1 cellular context compared by ENCODE assay signal in the genomic region with DNA sequence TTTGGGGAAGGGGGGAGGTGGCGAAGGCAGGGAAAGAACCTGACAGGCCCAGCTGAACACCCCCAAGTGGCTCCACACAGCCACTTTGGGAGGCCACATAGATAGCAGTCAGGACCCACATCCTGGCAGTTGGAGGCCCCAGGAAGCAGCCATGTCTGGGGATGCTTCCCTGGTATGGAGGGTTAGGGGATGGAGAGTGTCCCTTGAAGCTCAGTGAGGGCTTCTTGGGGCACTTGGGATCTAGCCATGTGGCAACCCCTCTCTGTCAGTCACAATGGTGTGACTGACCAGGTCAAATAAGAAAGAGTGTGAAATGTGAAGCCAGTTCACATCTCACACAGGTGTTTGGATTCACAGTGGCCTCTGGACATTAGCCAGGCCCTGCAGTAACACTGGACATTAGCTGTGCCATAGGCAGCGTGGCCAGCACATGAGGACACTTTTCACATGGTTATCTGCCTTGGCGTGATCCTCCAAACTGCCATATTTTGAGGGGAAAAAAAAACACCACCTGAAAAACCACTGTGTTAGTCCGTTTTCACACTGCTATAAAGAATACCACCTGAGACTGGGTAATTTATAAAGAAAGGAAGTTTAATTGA.
TF ChIP-seq lines count a peak whose summit lies in the region.

No MANE protein-coding gene starts in this region.

TF ChIP-seq in IMR-90, 13 proteins besides CTCF, POLR2A, EP300 and RAD21:
- no peak for TF ChIP-seq MAFK (IDR thresholded peaks at IDR 0.05; ENCODE audit: low read depth, low read length)
- TF ChIP-seq, protein P1, sequence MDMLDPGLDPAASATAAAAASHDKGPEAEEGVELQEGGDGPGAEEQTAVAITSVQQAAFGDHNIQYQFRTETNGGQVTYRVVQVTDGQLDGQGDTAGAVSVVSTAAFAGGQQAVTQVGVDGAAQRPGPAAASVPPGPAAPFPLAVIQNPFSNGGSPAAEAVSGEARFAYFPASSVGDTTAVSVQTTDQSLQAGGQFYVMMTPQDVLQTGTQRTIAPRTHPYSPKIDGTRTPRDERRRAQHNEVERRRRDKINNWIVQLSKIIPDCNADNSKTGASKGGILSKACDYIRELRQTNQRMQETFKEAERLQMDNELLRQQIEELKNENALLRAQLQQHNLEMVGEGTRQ (IDR thresholded peaks at IDR 0.05; ENCODE audit: low read depth, low read length) = no peak
- TF ChIP-seq, protein P2, sequence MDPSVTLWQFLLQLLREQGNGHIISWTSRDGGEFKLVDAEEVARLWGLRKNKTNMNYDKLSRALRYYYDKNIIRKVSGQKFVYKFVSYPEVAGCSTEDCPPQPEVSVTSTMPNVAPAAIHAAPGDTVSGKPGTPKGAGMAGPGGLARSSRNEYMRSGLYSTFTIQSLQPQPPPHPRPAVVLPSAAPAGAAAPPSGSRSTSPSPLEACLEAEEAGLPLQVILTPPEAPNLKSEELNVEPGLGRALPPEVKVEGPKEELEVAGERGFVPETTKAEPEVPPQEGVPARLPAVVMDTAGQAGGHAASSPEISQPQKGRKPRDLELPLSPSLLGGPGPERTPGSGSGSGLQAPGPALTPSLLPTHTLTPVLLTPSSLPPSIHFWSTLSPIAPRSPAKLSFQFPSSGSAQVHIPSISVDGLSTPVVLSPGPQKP (IDR thresholded peaks at IDR 0.05; ENCODE audit: borderline replicate concordance, low read depth, low read length) = no peak
- no peak for TF ChIP-seq MAZ (IDR thresholded peaks at IDR 0.05; ENCODE audit: borderline replicate concordance, low read depth, low read length)
- TF ChIP-seq RCOR1 (IDR thresholded peaks at IDR 0.05; ENCODE audit: insufficient replicate concordance, low read length) = no peak
- no peak for TF ChIP-seq FOS (IDR thresholded peaks at IDR 0.05; ENCODE audit: low read depth, low read length)
- TF ChIP-seq RFX5 (IDR thresholded peaks at IDR 0.05; ENCODE audit: low read depth, low read length) = no peak
- no peak for TF ChIP-seq NFE2L2 (IDR thresholded peaks at IDR 0.05; ENCODE audit: low read depth, low read length)
- no peak for TF ChIP-seq MXI1 (IDR thresholded peaks at IDR 0.05; ENCODE audit: borderline replicate concordance, low read depth, low read length)
- no peak for TF ChIP-seq CEBPB (IDR thresholded peaks at IDR 0.05; ENCODE audit: low read depth, low read length)
- no peak for TF ChIP-seq CHD1 (IDR thresholded peaks at IDR 0.05; ENCODE audit: low read depth, low read length)
- no peak for TF ChIP-seq SMC3 (IDR thresholded peaks at IDR 0.05; ENCODE audit: low read depth, low read length)
- TF ChIP-seq BHLHE40 (IDR thresholded peaks at IDR 0.05; ENCODE audit: low read depth, low read length) = no peak
